12 cellular contexts compared by ENCODE assay signal in the genomic region with DNA sequence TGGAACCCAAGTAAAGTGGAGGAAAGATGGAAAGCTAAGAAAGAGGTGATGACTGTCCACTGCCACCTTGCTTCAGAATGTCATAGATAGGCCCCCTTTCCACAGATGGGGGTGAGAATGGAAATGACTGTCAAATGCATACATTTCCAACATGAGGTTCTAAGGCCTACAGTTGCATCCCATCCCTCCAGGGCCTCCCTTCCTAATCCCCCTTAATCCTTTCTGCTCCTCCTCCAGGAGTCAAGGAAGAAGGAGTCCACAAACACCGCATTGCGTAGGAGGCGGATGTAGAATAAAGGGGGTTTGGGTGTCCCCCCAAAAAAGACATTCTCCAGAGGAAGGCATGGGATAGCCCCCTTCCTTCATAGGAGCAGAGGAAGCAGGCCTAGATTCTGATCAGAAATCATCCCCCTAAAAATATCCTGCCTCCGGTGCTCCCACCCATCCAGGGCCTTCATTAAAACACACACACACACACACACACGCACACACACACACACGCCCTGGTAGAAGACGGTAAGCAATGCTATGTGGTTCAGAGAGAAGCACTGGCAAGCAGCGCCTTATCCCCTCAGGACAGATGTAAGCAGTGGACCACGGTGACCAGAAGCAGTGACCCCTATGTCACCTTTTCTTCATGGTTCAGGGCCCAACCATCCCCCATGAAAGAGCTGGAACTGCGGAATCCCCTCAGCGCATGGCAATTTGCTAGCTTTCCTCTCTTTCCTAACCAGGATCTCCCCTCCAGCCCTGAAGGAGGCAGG. TPM values are rescaled to one million over a fixed set of nuclear protein-coding genes. Genes with fewer than 3 reads are reported as not detected.
DNase-seq lines count a peak whose midpoint lies in the region; ATAC-seq and TF ChIP-seq lines count a peak whose summit lies in the region.
"Had no signal": no experiment of that assay in that cellular context is flagged by ENCODE, and none has a peak within 500 bp of the region (broad histone marks: within the 10 kb centered on the region; RNA-seq: fewer than 3 reads in every experiment).

No MANE protein-coding gene starts in this region.

- H3K36me3 ChIP-seq in BLaER1 (peaks cover 34% of the 10 kb centered on the region), HUES48 (ENCODE audit: control insufficient read depth, insufficient read depth, low read length) (peaks cover 24% of the 10 kb centered on the region)
- H3K36me3 ChIP-seq: tibial nerve had no signal

- peak overlapping the region; percentile 7 for H3K4me3 Mint-ChIP-seq in natural killer cell

- TF ChIP-seq CTCF in natural killer cell (IDR thresholded peaks at IDR 0.05): no peak

- H3K4me1 Mint-ChIP-seq in natural killer cell: peaks cover 6 to 24% of the 10 kb centered on the region in 2 donors

- H3K27me3 ChIP-seq in BLaER1 (no peaks in the 10 kb centered on the region), HUES48 (ENCODE audit: control insufficient read depth, insufficient read depth, low read length) (no peaks in the 10 kb centered on the region)

- peak overlapping the region; percentile 91 for H3K4me2 ChIP-seq in BLaER1

- no peaks in the 10 kb centered on the region for H3K9me3 Mint-ChIP-seq in natural killer cell

- peaks cover 18 to 26% of the 10 kb centered on the region in 2 donors for H3K27me3 Mint-ChIP-seq in natural killer cell (ENCODE audit: low read depth in 2 of 2)

- intact Hi-C loops in natural killer cell (cut with micrococcal nuclease): no loop called here

- no peak for ATAC-seq in natural killer cell
- ATAC-seq in left lobe of liver: no peak

- no peak for DNase-seq in natural killer cell
- DNase-seq in left lobe of liver (ENCODE audit: low spot score): no peak
- DNase-seq in NK-92 (lab: John Stamatoyannopoulos, UW; ENCODE audit: unreplicated experiment): no peak
- no peak for DNase-seq in NCI-H2029 treated with DMSO at 0.1 percent for 48 hours (lab: John Stamatoyannopoulos, UW)
- DNase-seq in cerebellar cortex (ENCODE audit: low spot score): no peak
- DNase-seq: NCI-H1694 treated with DMSO at 0.1 percent for 48 hours; SHP77; stimulated activated CD4-positive, alpha-beta T cell treated with anti-CD3 and anti-CD28 coated beads, Interleukin-4, amount 100 ng/mL, for 4 hours had no signal

- no peaks in the 10 kb centered on the region for H3K36me3 Mint-ChIP-seq in natural killer cell

- no peaks in the 10 kb centered on the region for H3K9me3 ChIP-seq in BLaER1
- no peaks in the 10 kb centered on the region for H3K9me3 ChIP-seq in HUES48 (ENCODE audit: control insufficient read depth, insufficient read depth, low read length)
- H3K9me3 ChIP-seq: tibial nerve had no signal

- H3K4me3 ChIP-seq in BLaER1 (peak overlapping the region; percentile 79), HUES48 (ENCODE audit: low read depth, low read length) (peak overlapping the region; percentile 80; the same call in 1 of the 2 replicates)
- H3K4me3 ChIP-seq: tibial nerve had no signal

- peak overlapping the region; percentile 83 for H3K9ac ChIP-seq in BLaER1
- peak overlapping the region; percentile 44; the same call in 1 of the 2 replicates for H3K9ac ChIP-seq in HUES48 (ENCODE audit: low read depth, low read length)

- peaks cover 39% of the 10 kb centered on the region for H3K4me1 ChIP-seq in BLaER1
- peaks cover 14% of the 10 kb centered on the region for H3K4me1 ChIP-seq in HUES48 (ENCODE audit: control insufficient read depth, insufficient read depth, low read length)

- peak overlapping the region in 1 of 2 donors; percentile 48 for H3K27ac Mint-ChIP-seq in natural killer cell

- H4K20me1 ChIP-seq in BLaER1: no peaks in the 10 kb centered on the region

- H3K27ac ChIP-seq in BLaER1 (peak overlapping the region; percentile 76), HUES48 (ENCODE audit: low read depth, low read length) (peak overlapping the region; percentile 50), angular gyrus (ENCODE audit: low read depth, low read length) (peak overlapping the region; percentile 50)
- H3K27ac ChIP-seq: tibial nerve had no signal

RNA-seq across cellular contexts. Expression of a gene that starts 2.0 kb away (rescaled TPM):
- total RNA-seq in natural killer cell (1 to 10 TPM in 2 of 3 donors, under 1 TPM in 1; 0.73 to 3.9 (median 1.3) TPM), left lobe of liver (0.45 TPM)

RNA-seq across cellular contexts. Expression of a gene that starts 12.0 kb away (rescaled TPM):
- total RNA-seq in natural killer cell: 10 to 100 TPM; 67.3 to 73.7 (median 68.5) TPM
- total RNA-seq in left lobe of liver: 11.5 TPM

RNA-seq across cellular contexts. Expression of a gene that starts 16.2 kb away (rescaled TPM):
- 1 to 10 TPM; 7.0 to 8.3 (median 7.9) TPM for total RNA-seq in natural killer cell
- 13.8 TPM for total RNA-seq in left lobe of liver

RNA-seq across cellular contexts. Expression of a gene that starts 21.1 kb away (rescaled TPM):
- total RNA-seq in natural killer cell (1 to 10 TPM; 1.8 to 3.0 (median 2.9) TPM), left lobe of liver (1.7 TPM)
